22 cellular contexts compared by ENCODE assay signal in the genomic region with DNA sequence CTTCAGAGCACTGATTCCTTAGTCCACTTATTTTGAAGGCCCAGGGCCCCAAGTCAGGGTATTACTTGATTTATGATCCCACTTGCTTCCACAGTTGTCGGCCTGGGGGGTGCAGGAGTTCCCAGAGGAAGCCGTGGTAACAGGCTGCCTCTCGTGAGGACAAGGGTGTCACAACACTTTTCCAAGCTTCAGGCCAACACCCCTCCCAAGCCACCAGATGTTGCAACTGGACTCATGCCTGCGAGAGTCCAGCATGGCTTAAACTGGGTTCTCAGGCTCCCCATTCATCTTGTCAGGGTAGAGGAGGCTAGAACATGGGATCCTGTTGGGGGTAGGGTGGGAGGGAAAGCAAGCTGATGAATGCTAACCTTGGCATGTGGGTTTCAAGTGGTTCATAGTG. TPM values are rescaled to one million over a fixed set of nuclear protein-coding genes. Genes with fewer than 3 reads are reported as not detected.
DNase-seq lines count a peak whose midpoint lies in the region; ATAC-seq and TF ChIP-seq lines count a peak whose summit lies in the region.
"Had no signal": no experiment of that assay in that cellular context is flagged by ENCODE, and none has a peak within 500 bp of the region (broad histone marks: within the 10 kb centered on the region; RNA-seq: fewer than 3 reads in every experiment).

No MANE protein-coding gene starts in this region.

- H3K4me3 ChIP-seq in AG10803 (ENCODE audit: low read length) (no peak overlapping the region), colonic mucosa (no peak overlapping the region), right cardiac atrium (ENCODE audit: low read length) (no peak overlapping the region), sigmoid colon (no peak overlapping the region)
- H3K4me3 ChIP-seq: A549 had no signal

- TF ChIP-seq POLR2A in sigmoid colon (IDR thresholded peaks at IDR 0.05) (no peak), erythroblast (IDR thresholded peaks at IDR 0.05; ENCODE audit: low read length) (no peak)

- intact Hi-C loops in colonic mucosa (cut with DNase I): no loop called here
- intact Hi-C loops in right cardiac atrium (cut with DNase I): no loop called here
- intact Hi-C loops in sigmoid colon (cut with DNase I): no loop called here

- H3K9ac ChIP-seq in colonic mucosa (ENCODE audit: low read depth in 2 of 2, low read length in 2 of 2): no peak overlapping the region

- no peaks in the 10 kb centered on the region for H3K36me3 ChIP-seq in colonic mucosa
- no peaks in the 10 kb centered on the region for H3K36me3 ChIP-seq in sigmoid colon

- no peaks in the 10 kb centered on the region for H3K4me1 ChIP-seq in colonic mucosa
- H3K4me1 ChIP-seq in right cardiac atrium (ENCODE audit: control insufficient read depth, insufficient read depth, low read length): no peaks in the 10 kb centered on the region
- no peaks in the 10 kb centered on the region for H3K4me1 ChIP-seq in sigmoid colon
- H3K4me1 ChIP-seq: A549 had no signal

- WGBS in right cardiac atrium: 60% methylated on average over 4 of the region's 4 CpGs
- WGBS in sigmoid colon, 2 donors: 74 to 83% methylated on average over 4 of the region's 4 CpGs

- DNase-seq in AG10803 (ENCODE audit: low read depth): peak; percentile 63
- peak; percentile 34 for DNase-seq in colonic mucosa
- DNase-seq in right cardiac atrium: peak; percentile 73 to 84 (median 73)
- DNase-seq in sigmoid colon: peak; percentile 80
- DNase-seq in MV-4-11 (lab: John Stamatoyannopoulos, UW): no peak
- no peak for DNase-seq in NCI-H128 (lab: John Stamatoyannopoulos, UW; ENCODE audit: unreplicated experiment)
- no peak for DNase-seq in erythroblast (lab: John Stamatoyannopoulos, UW)
- DNase-seq: activated CD4-positive, alpha-beta T cell treated with anti-CD3 and anti-CD28 coated beads for 4 hours; activated naive CD4-positive, alpha-beta T cell treated with anti-CD3 and anti-CD28 coated beads, Interleukin-2, amount 10 ng/mL, durations not matched to agents 7 days and 5 days; activated T-cell treated with anti-CD3 and anti-CD28 coated beads, Interleukin-2, amount 50 U/mL, for 72 hours; cerebellar nuclear complex; effector CD4-positive, alpha-beta T cell; glutamatergic neuron; NCI-H1417 treated with DMSO at 0.1 percent for 48 hours; NCI-H2107; T-helper 17 cell had no signal

- H3K9me3 ChIP-seq in colonic mucosa (no peaks in the 10 kb centered on the region), right cardiac atrium (ENCODE audit: control insufficient read depth, low read length) (no peaks in the 10 kb centered on the region), sigmoid colon (peaks cover 0 to 4% (median 2%) of the 10 kb centered on the region in 4 donors)

- no peak overlapping the region for H3K27ac ChIP-seq in colonic mucosa
- H3K27ac ChIP-seq in right cardiac atrium (ENCODE audit: low read length): no peak overlapping the region
- no peak overlapping the region for H3K27ac ChIP-seq in sigmoid colon
- H3K27ac ChIP-seq: A549, C4-2B had no signal

- ATAC-seq in right cardiac atrium (peak; percentile 76 to 78), GM18907 (IDR thresholded peaks at IDR 0.05; ENCODE audit: unreplicated experiment) (no peak)
- ATAC-seq: A549; activated T-cell treated with anti-CD3 and anti-CD28 coated beads, Interleukin-2, amount 50 U/mL, for 72 hours; Panc1; T-helper 17 cell had no signal

- TF ChIP-seq EP300 in sigmoid colon (IDR thresholded peaks at IDR 0.05): no peak

- TF ChIP-seq CTCF in AG10803 (conservative IDR thresholded peaks at IDR 0.05; ENCODE audit: low read length): no peak
- TF ChIP-seq CTCF in colonic mucosa (IDR thresholded peaks at IDR 0.05): no peak
- TF ChIP-seq CTCF in sigmoid colon (IDR thresholded peaks at IDR 0.05): no peak

- H3K27me3 ChIP-seq in colonic mucosa: no peaks in the 10 kb centered on the region
- no peaks in the 10 kb centered on the region for H3K27me3 ChIP-seq in right cardiac atrium (ENCODE audit: control insufficient read depth, insufficient read depth)
- H3K27me3 ChIP-seq in sigmoid colon: no peaks in the 10 kb centered on the region

RNA-seq across cellular contexts. Expression of a gene that starts 56.1 kb away (rescaled TPM):
- total RNA-seq in colonic mucosa: 10 to 100 TPM; 11.7 to 14.5 TPM
- total RNA-seq in right cardiac atrium: 10 to 100 TPM in 2 of 4 donors, 1 to 10 TPM in 2; 6.4 to 10.8 (median 8.4) TPM
- 8.0 TPM for polyA plus RNA-seq in right cardiac atrium
- total RNA-seq in sigmoid colon: 10 to 100 TPM; 19.4 to 31.4 (median 28.0) TPM
- polyA plus RNA-seq in sigmoid colon: 10 to 100 TPM in 1 of 3 donors, 1 to 10 TPM in 2; 3.7 to 12.0 (median 8.9) TPM
- total RNA-seq: NCI-H460, T-helper 17 cell had no signal
- polyA plus RNA-seq: IgD-negative memory B cell had no signal

Comparison
In these comparisons a context has a peak if more than half of its experiments do, and no peak if none do; other contexts are left out.
1. DNase-seq: peak in AG10803 (single experiment), colonic mucosa (single experiment), right cardiac atrium (3 of 3) and sigmoid colon (single experiment); none in MV-4-11 (single experiment), NCI-H128 (single experiment) and erythroblast (0 of 2).